Comparison of ENCODE assay signal across 18 cellular contexts in genomic region chr12:185197-185955, GRCh38. TPM values are rescaled to one million over a fixed set of nuclear protein-coding genes. Genes with fewer than 3 reads are reported as not detected.
DNase-seq lines count a peak whose midpoint lies in the region; ATAC-seq, FAIRE-seq and TF ChIP-seq lines count a peak whose summit lies in the region.
"Had no signal": no experiment of that assay in that cellular context is flagged by ENCODE, and none has a peak within 500 bp of the region (broad histone marks: within the 10 kb centered on the region; RNA-seq: fewer than 3 reads in every experiment).

No MANE protein-coding gene starts in this region.

- peak overlapping the region; percentile 16 for H4K91ac ChIP-seq in mesenchymal stem cell (ENCODE audit: low read length)

- 4% methylated on average over 12 of the region's 18 CpGs for WGBS in K562 (ENCODE audit: insufficient coverage, low coverage, missing lambda C conversion rate)
- WGBS in mesenchymal stem cell: 92% methylated on average over 18 of the region's 18 CpGs
- 57 to 76% methylated on average over 13 to 15 of the region's 18 CpGs for WGBS in body of pancreas, 2 donors

- DNase-seq in left ventricle myocardium inferior (no peak), cardiac septum (ENCODE audit: low spot score) (no peak), K562 (ENCODE audit: extremely low read depth in 1 of 4, low spot score in 3 of 4) (no peak), mesenchymal stem cell (no peak), body of pancreas (no peak), SW480 (ENCODE audit: low spot score) (no peak)
- DNase-seq: ACHN, Caco-2, DMS79 treated with DMSO at 0.1 percent for 48 hours, HCEC 1CT, Karpas-422, MM.1S, NCI-H1092 treated with DMSO at 0.1 percent for 48 hours, NCI-H446 treated with DMSO at 0.1 percent for 48 hours, NCI-H82, SW 1271 had no signal

- no peaks in the 10 kb centered on the region for H4K20me1 ChIP-seq in K562 (replicated peaks; ENCODE audit: control insufficient read depth, insufficient read depth, low read length)

- H3K9me3 ChIP-seq in left ventricle myocardium inferior (replicated peaks) (no peaks in the 10 kb centered on the region), K562 (replicated peaks; ENCODE audit: control insufficient read depth, insufficient read depth, low read depth, low read length) (no peaks in the 10 kb centered on the region), mesenchymal stem cell (ENCODE audit: control insufficient read depth, low read length) (no peaks in the 10 kb centered on the region), body of pancreas (no peaks in the 10 kb centered on the region)
- H3K9me3 ChIP-seq: Caco-2 had no signal

- H3K27me3 ChIP-seq in left ventricle myocardium inferior (ENCODE audit: low read depth) (no peaks in the 10 kb centered on the region), K562 (ENCODE audit: control insufficient read depth in 2 of 2, insufficient read depth in 2 of 2, low read length in 2 of 2) (peaks cover 4 to 34% of the 10 kb centered on the region in 2 experiments; a peak in 3 of 5 replicates), mesenchymal stem cell (ENCODE audit: control insufficient read depth in 1 of 2, insufficient read depth in 1 of 2, low read length in 2 of 2) (peaks cover 0 to 26% of the 10 kb centered on the region in 2 experiments), body of pancreas (no peaks in the 10 kb centered on the region)

- no peak overlapping the region for H3K4me2 ChIP-seq in K562 (ENCODE audit: insufficient read depth, low read length)
- no peak overlapping the region for H3K4me2 ChIP-seq in mesenchymal stem cell (ENCODE audit: low read length, poor library complexity, severe bottlenecking)

- H3K79me1 ChIP-seq in mesenchymal stem cell (replicated peaks; ENCODE audit: low read length, poor library complexity, severe bottlenecking): no peaks in the 10 kb centered on the region

- CTCF ChIA-PET in K562 (lab: Yijun Ruan, JAX; ENCODE audit: low intra/inter-chr PET ratio): no interaction called here

- no peak overlapping the region for H2AK5ac ChIP-seq in mesenchymal stem cell (ENCODE audit: low read length, severe bottlenecking)

- H3K18ac ChIP-seq in mesenchymal stem cell (ENCODE audit: low read depth in 1 of 2, low read length in 2 of 2): no peak overlapping the region

- no peak overlapping the region for H3K23ac ChIP-seq in mesenchymal stem cell (ENCODE audit: low read length in 2 of 2)

- no TSS peak for BruUV-seq in K562 (replicated peaks; lab: Mats Ljungman, UMichigan)

- POLR2A ChIA-PET in K562 (lab: Yijun Ruan, JAX): interaction anchor here (0.5 kb wide), 1 partner anchor 56 kb away, joined by 3 read pairs; no protein-coding TSS in a partner anchor

- no peaks in the 10 kb centered on the region for H3K79me2 ChIP-seq in K562 (ENCODE audit: control insufficient read depth, insufficient read depth, low read length)

- no peak for TF ChIP-seq CTCF in left ventricle myocardium inferior (IDR thresholded peaks at IDR 0.05; ENCODE audit: borderline replicate concordance)
- no peak for TF ChIP-seq CTCF in K562 (IDR thresholded peaks at IDR 0.05 in 2 of 3, conservative IDR thresholded peaks at IDR 0.05 in 1 of 3; ENCODE audit: insufficient read depth in 2 of 3, low read depth in 1 of 3, low read length in 3 of 3)
- TF ChIP-seq CTCF in body of pancreas (IDR thresholded peaks at IDR 0.05): no peak

- H2BK120ac ChIP-seq in mesenchymal stem cell (ENCODE audit: low read depth, low read length): no peak overlapping the region

- TF ChIP-seq RAD21 in K562 (CRISPR knock-in tag; conservative IDR thresholded peaks at IDR 0.05 in 1 of 2, IDR thresholded peaks at IDR 0.05 in 1 of 2): no peak

- H2BK5ac ChIP-seq in mesenchymal stem cell (ENCODE audit: low read depth, low read length, poor library complexity, severe bottlenecking): no peak overlapping the region

- in situ Hi-C loops in K562 (cut with MboI): no loop called here

- FAIRE-seq in K562 (lab: Jason Lieb, UNC): no peak
- FAIRE-seq: G401.6 had no signal

- H2BK12ac ChIP-seq in mesenchymal stem cell (ENCODE audit: low read length in 2 of 2): no peak overlapping the region

- H3K14ac ChIP-seq in mesenchymal stem cell (ENCODE audit: low read length in 2 of 2): no peak overlapping the region

- intact Hi-C loops in left ventricle myocardium inferior (cut with micrococcal nuclease) (no loop called here), cardiac septum (cut with DNase I) (no loop called here), K562 (cut with micrococcal nuclease) (no loop called here), body of pancreas (cut with DNase I) (no loop called here)

- ATAC-seq in K562 (no peak), HG02852 (IDR thresholded peaks at IDR 0.05; ENCODE audit: unreplicated experiment) (no peak), body of pancreas (no peak)

- H3K36me3 ChIP-seq in left ventricle myocardium inferior: no peaks in the 10 kb centered on the region
- H3K36me3 ChIP-seq in K562 (ENCODE audit: control insufficient read depth, insufficient read depth, low read length): no peaks in the 10 kb centered on the region
- H3K36me3 ChIP-seq in mesenchymal stem cell (ENCODE audit: control insufficient read depth in 1 of 2, insufficient read depth in 2 of 2, low read depth in 1 of 2, low read length in 2 of 2): no peaks in the 10 kb centered on the region
- H3K36me3 ChIP-seq in body of pancreas (replicated peaks in 1 of 2; ENCODE audit: insufficient read depth in 1 of 2, low read depth in 2 of 2): no peaks in the 10 kb centered on the region

- H3K27ac ChIP-seq in left ventricle myocardium inferior (replicated peaks): peak overlapping the region; percentile 23
- no peak overlapping the region for H3K27ac ChIP-seq in K562 (ENCODE audit: extremely low read depth, low read depth, low read length)
- no peak overlapping the region for H3K27ac ChIP-seq in mesenchymal stem cell (ENCODE audit: low read length, poor library complexity, severe bottlenecking)
- H3K27ac ChIP-seq in body of pancreas: no peak overlapping the region

- H3K9ac ChIP-seq in K562 (ENCODE audit: insufficient read depth in 1 of 2, low read depth in 2 of 2, low read length in 2 of 2) (no peak overlapping the region), mesenchymal stem cell (ENCODE audit: low read length) (no peak overlapping the region)

- H3K4me1 ChIP-seq in left ventricle myocardium inferior: peaks cover 38% of the 10 kb centered on the region
- peaks cover 0 to 17% of the 10 kb centered on the region in 2 experiments; a peak in 2 of 5 replicates for H3K4me1 ChIP-seq in K562 (replicated peaks in 1 of 2; ENCODE audit: control insufficient read depth in 2 of 2, insufficient read depth in 2 of 2, low read length in 2 of 2)
- peaks cover 36% of the 10 kb centered on the region for H3K4me1 ChIP-seq in mesenchymal stem cell (ENCODE audit: control insufficient read depth, insufficient read depth, low read depth, low read length)
- H3K4me1 ChIP-seq in body of pancreas: peaks cover 14% of the 10 kb centered on the region
- H3K4me1 ChIP-seq: Caco-2 had no signal

- no peak overlapping the region for H3K4ac ChIP-seq in mesenchymal stem cell (ENCODE audit: low read depth in 1 of 2, low read length in 2 of 2)

- no peak for TF ChIP-seq POLR2A in K562 (conservative IDR thresholded peaks at IDR 0.05)
- TF ChIP-seq POLR2A in body of pancreas (IDR thresholded peaks at IDR 0.05): no peak

- no peak for TF ChIP-seq EP300 in K562 (IDR thresholded peaks at IDR 0.05; ENCODE audit: low read length)

- no peaks in the 10 kb centered on the region for H3K9me1 ChIP-seq in K562 (ENCODE audit: control insufficient read depth, insufficient read depth, low read length)

- no peak overlapping the region for H4K8ac ChIP-seq in mesenchymal stem cell (ENCODE audit: low read length)

- no peak overlapping the region for H2BK15ac ChIP-seq in mesenchymal stem cell (ENCODE audit: low read depth, poor library complexity, severe bottlenecking)

- H2AFZ ChIP-seq in K562 (ENCODE audit: low read depth, low read length) (no peak overlapping the region), mesenchymal stem cell (ENCODE audit: low read depth, low read length) (no peak overlapping the region)

- H3K4me3 ChIP-seq in left ventricle myocardium inferior: no peak overlapping the region
- H3K4me3 ChIP-seq in K562: no peak overlapping the region
- no peak overlapping the region for H3K4me3 ChIP-seq in mesenchymal stem cell (ENCODE audit: insufficient read depth in 1 of 2, low read depth in 1 of 2, low read length in 2 of 2)
- H3K4me3 ChIP-seq in body of pancreas: no peak overlapping the region

TF ChIP-seq in K562, 482 proteins besides CTCF, POLR2A, EP300 and RAD21:
- TF ChIP-seq BHLHE40 (IDR thresholded peaks at IDR 0.05; ENCODE audit: low read length) (peak; percentile 53), NFYB (IDR thresholded peaks at IDR 0.05; ENCODE audit: extremely low read depth, insufficient read length) (no peak)
TF ChIP-seq in K562: peak in this region for 1.

RNA-seq across cellular contexts. Expression of gene SLC6A12, which starts 28.6 kb away (rescaled TPM):
- 1.2 TPM for total RNA-seq in left ventricle myocardium inferior
- 2.7 TPM for total RNA-seq in cardiac septum
- 0.32 TPM in 1 of 2 replicates, not detected in the other for total RNA-seq in K562 (2011; cell fraction: chromatin; rRNA removed; ENCODE audit: low replicate concordance)
- not detected in 2 replicates for total RNA-seq in K562 (2011; cell fraction: nucleolus; rRNA removed)
- total RNA-seq in K562 (2011; cell fraction: nucleoplasm; rRNA removed): not detected in 2 replicates
- not detected in 2 replicates for total RNA-seq in K562 (2014; rRNA removed)
- total RNA-seq in K562 (2014; rRNA removed; fragmentation: Illumina TruSeq; extraction: Trizol): not detected in 2 replicates
- total RNA-seq in K562 (2015; rRNA removed; fragmentation: Illumina TruSeq; extraction: Trizol): not detected in 2 replicates
- not detected in 2 replicates for total RNA-seq in K562 (2021)
- 0.04 TPM in 1 of 2 replicates, not detected in the other for polyA plus RNA-seq in K562 (2011; rRNA removed)
- 0.03 TPM in 1 of 2 replicates, not detected in the other for polyA plus RNA-seq in K562 (2011; cell fraction: cytosol; rRNA removed)
- polyA plus RNA-seq in K562 (2011; cell fraction: nucleus; rRNA removed): 0.28 TPM in 1 of 2 replicates, not detected in the other
- polyA plus RNA-seq in K562 (2012): 0.46 TPM in 1 of 2 replicates, not detected in the other
- polyA plus RNA-seq in K562 (2014; fragmentation: Illumina TruSeq; extraction: Trizol): not detected in 2 replicates
- polyA plus RNA-seq in K562 (2014; fragmentation: Nextera tagmentation; extraction: Ambion mirVana): not detected
- polyA plus RNA-seq in K562 (2014; rRNA removed): not detected in 2 replicates
- 0.14 TPM in 1 of 2 replicates, not detected in the other for polyA minus RNA-seq in K562 (2011; rRNA and poly(A)+ RNA removed)
- polyA minus RNA-seq in K562 (2011; cell fraction: cytosol; rRNA and poly(A)+ RNA removed): not detected in 2 replicates
- polyA minus RNA-seq in K562 (2011; cell fraction: nucleus; rRNA and poly(A)+ RNA removed): not detected in 2 replicates
- polyA plus RNA-seq in mesenchymal stem cell (2013, experiment 1 of 2): 0.10 TPM
- 0.08 TPM for polyA plus RNA-seq in mesenchymal stem cell (2013, experiment 2 of 2)
- 1 to 10 TPM in 1 of 2 donors, under 1 TPM in 1; 0.33 to 6.7 TPM for total RNA-seq in body of pancreas
